ENCODE assay signal across 25 cellular contexts in the genomic region with DNA sequence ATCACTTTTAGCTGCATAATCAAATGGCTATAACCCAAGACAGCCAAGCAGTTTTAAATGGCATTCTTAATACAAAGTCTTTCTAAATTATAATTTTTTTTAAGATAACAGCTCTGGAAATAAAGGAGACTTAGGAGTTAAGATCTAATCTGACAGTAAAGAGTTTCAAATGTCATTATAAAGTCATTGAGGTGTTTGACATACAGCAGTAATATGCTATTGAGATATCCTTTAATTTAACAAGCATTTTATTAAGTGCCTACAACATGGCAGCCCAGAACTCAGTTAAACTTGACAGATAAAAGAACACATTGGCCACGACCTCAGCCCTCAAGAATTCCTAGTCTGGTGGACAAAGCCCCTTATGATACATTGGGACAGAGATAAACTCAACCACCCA.
"Had no signal": no experiment of that assay in that cellular context is flagged by ENCODE, and none has a peak within 500 bp of the region (broad histone marks: within the 10 kb centered on the region; RNA-seq: fewer than 3 reads in every experiment).

No MANE protein-coding gene starts in this region.

- H3K27me3 ChIP-seq: stomach, suprapubic skin, testis, thyroid gland, tibial artery, tibial nerve, transverse colon, upper lobe of left lung, upper lobe of right lung, uterus, vagina had no signal

- ATAC-seq: stimulated activated effector memory CD8-positive, alpha-beta T cell treated with anti-CD3 and anti-CD28 coated beads, Interleukin-12 subunit alpha, Interleukin-12 subunit beta, amount 100 ng/mL, for 72 hours; stimulated activated memory B cell treated with anti-CD40 and anti-IgM and Interleukin-4, amounts not matched to agents 10 μg/mL and 1 μg/mL and 100 μg/mL, for 72 hours; stimulated activated naive B cell treated with anti-CD40 and anti-IgM and Interleukin-4, amounts not matched to agents 10 μg/mL and 1 μg/mL and 100 μg/mL, for 72 hours; stimulated activated naive CD8-positive, alpha-beta T cell treated with anti-CD3 and anti-CD28 coated beads, Interleukin-15, amount 100 ng/mL, for 72 hours; stimulated activated naive CD8-positive, alpha-beta T cell treated with anti-CD3 and anti-CD28 coated beads, Interleukin-15, Interleukin-2, amounts not matched to agents 100 U/mL and 50 U/mL, for 24 hours; upper lobe of right lung had no signal

- H3K4me3 ChIP-seq: stomach, suprapubic skin, testis, thoracic aorta, thyroid gland, tibial artery, tibial nerve, transverse colon, upper lobe of left lung, upper lobe of right lung, uterus, vagina had no signal

- H3K36me3 ChIP-seq: stomach, suprapubic skin, thoracic aorta, thyroid gland, tibial artery, tibial nerve, transverse colon, upper lobe of left lung, upper lobe of right lung, uterus, vagina had no signal

- H3K27ac ChIP-seq: stomach, suprapubic skin, testis, thoracic aorta, thyroid gland, tibial artery, tibial nerve, transverse colon, upper lobe of left lung, upper lobe of right lung, uterus, vagina had no signal

- H3K4me1 ChIP-seq: stomach, suprapubic skin, testis, thyroid gland, tibial artery, tibial nerve, transverse colon, upper lobe of left lung, upper lobe of right lung, uterus, vagina had no signal

- DNase-seq: stimulated activated CD4-positive, alpha-beta T cell treated with anti-CD3 and anti-CD28 coated beads, Interleukin-2, amount 100 ng/mL, for 48 hours; stimulated activated CD4-positive, alpha-beta T cell treated with anti-CD3 and anti-CD28 coated beads, Interleukin-4, amount 100 ng/mL, for 1 hour; stimulated activated CD4-positive, alpha-beta T cell treated with anti-CD3 and anti-CD28 coated beads, Interleukin-4, amount 100 ng/mL, for 24 hours; stimulated activated CD4-positive, alpha-beta T cell treated with anti-CD3 and anti-CD28 coated beads, Interleukin-4, amount 100 ng/mL, for 4 hours; stimulated activated CD8-positive, alpha-beta memory T cell treated with anti-CD3 and anti-CD28 coated beads, Interleukin-4, amount 100 ng/mL, for 48 hours; stimulated activated naive B cell treated with anti-CD40 and anti-IgM and Interleukin-4, amounts not matched to agents 10 μg/mL and 1 μg/mL and 100 μg/mL, for 72 hours; stimulated activated naive CD4-positive, alpha-beta T cell; stimulated activated naive CD4-positive, alpha-beta T cell treated with Interleukin-2 at 50 U/mL for 16 hours; stimulated activated naive CD8-positive, alpha-beta T cell treated with anti-CD3 and anti-CD28 coated beads, Interleukin-15, amount 100 ng/mL, for 72 hours; stimulated activated naive CD8-positive, alpha-beta T cell treated with anti-CD3 and anti-CD28 coated beads, Interleukin-15, Interleukin-2, amounts not matched to agents 100 U/mL and 50 U/mL, for 24 hours; stomach; testis; thyroid gland; tibial artery; transverse colon; trophoblast cell; upper lobe of left lung; upper lobe of right lung; uterus had no signal

- H3K9me3 ChIP-seq: stomach, suprapubic skin, testis, thoracic aorta, thyroid gland, tibial artery, tibial nerve, transverse colon, upper lobe of left lung, upper lobe of right lung, uterus, vagina had no signal
